ENCODE assay signal across 29 cellular contexts in the genomic region with DNA sequence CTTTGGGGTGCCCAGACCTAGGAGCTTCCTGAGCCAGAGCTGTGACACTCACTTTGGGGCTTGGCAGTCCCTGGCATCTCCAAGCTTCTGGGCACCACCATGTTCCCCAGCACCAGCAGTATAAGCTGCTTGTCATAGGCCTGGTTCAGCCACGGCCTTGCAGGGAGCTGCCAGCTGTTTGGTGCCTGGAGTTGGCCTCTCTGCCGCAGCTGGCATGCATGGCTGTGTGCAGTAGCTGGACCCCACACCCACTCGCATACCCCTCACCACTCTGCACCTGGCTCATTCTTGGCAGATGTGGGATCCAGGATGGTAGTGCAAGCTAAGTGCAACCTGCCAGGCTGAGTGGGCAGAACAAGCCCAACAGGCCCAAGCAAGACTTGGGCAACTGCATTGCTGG.
"Had no signal": no experiment of that assay in that cellular context is flagged by ENCODE, and none has a peak within 500 bp of the region (broad histone marks: within the 10 kb centered on the region; RNA-seq: fewer than 3 reads in every experiment).

No MANE protein-coding gene starts in this region.

- H3K27ac Mint-ChIP-seq: activated B cell treated with CpG ODN at 0.5 μM for 24 hours; activated CD4-positive, alpha-beta memory T cell treated with anti-CD3 and anti-CD28 coated beads for 36 hours; activated CD8-positive, alpha-beta T cell treated with anti-CD3 and anti-CD28 coated beads, Interleukin-2, amount 10 ng/mL, durations not matched to agents 7 days and 5 days; activated naive CD8-positive, alpha-beta T cell; activated T-helper 17 cell treated with anti-CD3 and anti-CD28 coated beads, Interleukin-2, amount 50 U/mL, for 72 hours; effector memory CD8-positive, alpha-beta T cell; T-helper 17 cell; T-helper 2 cell treated with Interferon-gamma antibody and Interleukin-4, amounts not matched to agents 5 μg/mL and 100 μg/mL, for 36 hours had no signal

- H3K4me3 ChIP-seq: heart right ventricle had no signal

- H3K27ac ChIP-seq: brain microvascular endothelial cell, epithelial cell of prostate, heart right ventricle, WERI-Rb-1 had no signal

- DNase-seq: activated B cell treated with CpG ODN at 0.5 μM for 24 hours; activated CD4-positive, alpha-beta memory T cell treated with anti-CD3 and anti-CD28 coated beads for 36 hours; activated CD4-positive, alpha-beta T cell treated with anti-CD3 and anti-CD28 coated beads for 48 hours; activated CD4-positive, alpha-beta T cell treated with anti-CD3 and anti-CD28 coated beads, Interleukin-2, amount 50 U/mL, for 1 hour; activated CD8-positive, alpha-beta T cell treated with anti-CD3 and anti-CD28 coated beads, Interleukin-2, amount 10 ng/mL, durations not matched to agents 7 days and 5 days; activated gamma-delta T cell; activated naive CD4-positive, alpha-beta T cell treated with anti-CD3 and anti-CD28 coated beads, Interleukin-2, amount 50 U/mL, for 16 hours; activated naive CD4-positive, alpha-beta T cell treated with Interleukin-2 at 50 U/mL for 16 hours; activated T-cell treated with anti-CD3 and anti-CD28 coated beads, Interleukin-2, amount 50 U/mL, for 4 hours; amniotic stem cell; anterior cingulate cortex; brain microvascular endothelial cell; cortex of kidney; dermis blood vessel endothelial cell; effector CD4-positive, alpha-beta T cell; effector memory CD8-positive, alpha-beta T cell; foreskin fibroblast; glutamatergic neuron; heart right ventricle; T-helper 1 cell; T-helper 17 cell; T1000; WERI-Rb-1 had no signal

- H3K27me3 ChIP-seq: brain microvascular endothelial cell had no signal

- ATAC-seq: activated CD4-positive, CD25-positive, alpha-beta regulatory T cell treated with anti-CD3 and anti-CD28 coated beads, Interleukin-2, amount 50 U/mL, for 24 hours; activated CD8-positive, alpha-beta T cell treated with anti-CD3 and anti-CD28 coated beads, Interleukin-2, amount 10 ng/mL, durations not matched to agents 7 days and 5 days; activated T-cell treated with anti-CD3 and anti-CD28 coated beads, Interleukin-2, amount 50 U/mL, for 4 hours; activated T-helper 17 cell treated with anti-CD3 and anti-CD28 coated beads, Interleukin-2, amount 50 U/mL, for 72 hours; effector memory CD8-positive, alpha-beta T cell; heart right ventricle; T-helper 17 cell had no signal

- H3K36me3 ChIP-seq: brain microvascular endothelial cell, heart right ventricle, WERI-Rb-1 had no signal

- H3K4me1 ChIP-seq: heart right ventricle had no signal

- H3K4me3 Mint-ChIP-seq: activated B cell treated with CpG ODN at 0.5 μM for 24 hours; activated CD4-positive, alpha-beta memory T cell treated with anti-CD3 and anti-CD28 coated beads for 36 hours; activated CD8-positive, alpha-beta T cell treated with anti-CD3 and anti-CD28 coated beads, Interleukin-2, amount 10 ng/mL, durations not matched to agents 7 days and 5 days; activated naive CD8-positive, alpha-beta T cell; activated T-cell treated with anti-CD3 and anti-CD28 coated beads, Interleukin-2, amount 50 U/mL, for 4 hours; activated T-helper 17 cell treated with anti-CD3 and anti-CD28 coated beads, Interleukin-2, amount 50 U/mL, for 72 hours; central memory CD8-positive, alpha-beta T cell; effector memory CD8-positive, alpha-beta T cell; T-helper 17 cell; T-helper 2 cell treated with Interferon-gamma antibody and Interleukin-4, amounts not matched to agents 5 μg/mL and 100 μg/mL, for 36 hours had no signal

- H3K4me1 Mint-ChIP-seq: activated B cell treated with CpG ODN at 0.5 μM for 24 hours; central memory CD8-positive, alpha-beta T cell; T-helper 17 cell had no signal

- H3K27me3 Mint-ChIP-seq: activated B cell treated with CpG ODN at 0.5 μM for 24 hours; activated CD4-positive, alpha-beta memory T cell treated with anti-CD3 and anti-CD28 coated beads for 36 hours; activated naive CD8-positive, alpha-beta T cell; activated T-helper 17 cell treated with anti-CD3 and anti-CD28 coated beads, Interleukin-2, amount 50 U/mL, for 72 hours had no signal
